Comparison of ENCODE assay signal across 1 cellular context in genomic region chr12:25959069-25959961, GRCh38.
TF ChIP-seq lines count a peak whose summit lies in the region.

No MANE protein-coding gene starts in this region.

TF ChIP-seq in WTC11, 78 proteins besides CTCF, POLR2A, EP300 and RAD21 (continued from another document):
- TF ChIP-seq AFF4 (CRISPR knock-in tag; IDR thresholded peaks at IDR 0.05; ENCODE audit: borderline replicate concordance) (no peak), NFYB (CRISPR knock-in tag; conservative IDR thresholded peaks at IDR 0.05; ENCODE audit: low read depth) (no peak), EMX1 (CRISPR knock-in tag; IDR thresholded peaks at IDR 0.05) (no peak), SP1 (CRISPR knock-in tag; conservative IDR thresholded peaks at IDR 0.05) (no peak), ZNF532 (CRISPR knock-in tag; IDR thresholded peaks at IDR 0.05; ENCODE audit: borderline replicate concordance) (no peak), TEAD1 (CRISPR knock-in tag; IDR thresholded peaks at IDR 0.05) (no peak), E2F5 (CRISPR knock-in tag; IDR thresholded peaks at IDR 0.05) (no peak)
